10 cellular contexts compared by ENCODE assay signal in the genomic region with DNA sequence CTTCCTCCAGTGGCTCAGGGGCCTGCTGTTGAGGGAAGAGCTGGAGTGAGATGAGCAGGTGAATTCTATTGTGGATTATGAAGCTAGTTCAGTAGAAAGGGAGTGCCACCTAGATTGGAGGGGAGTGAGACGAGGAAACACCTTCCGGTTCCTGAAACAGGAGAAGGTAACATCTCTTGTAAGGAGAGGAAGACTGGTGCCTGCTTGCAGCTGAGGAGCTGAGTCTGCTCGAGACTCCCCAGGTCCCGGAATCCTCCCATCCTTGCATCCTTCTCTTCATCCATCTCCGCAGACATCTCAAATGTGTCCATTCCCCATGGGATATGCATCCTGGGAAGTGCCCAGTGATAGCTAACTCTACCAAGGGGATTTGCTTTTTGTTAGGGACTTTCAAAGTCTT.
"Had no signal": no experiment of that assay in that cellular context is flagged by ENCODE, and none has a peak within 500 bp of the region (broad histone marks: within the 10 kb centered on the region; RNA-seq: fewer than 3 reads in every experiment).

No MANE protein-coding gene starts in this region.

- FAIRE-seq: H54 had no signal

- H3K9ac ChIP-seq: GM23248 had no signal

- H3K4me3 ChIP-seq: GM23248, GM23338, HAP-1 had no signal

- H3K9me3 ChIP-seq: HAP-1 had no signal

- H2AFZ ChIP-seq: GM23248, GM23338 had no signal

- H3K4me2 ChIP-seq: GM23338 had no signal

- H3K4me1 ChIP-seq: HAP-1 had no signal

- DNase-seq: GM23248, GOT3, H7, H9, HCEC 1CT, HFFc6 had no signal

- H3K36me3 ChIP-seq: HAP-1 had no signal

- ATAC-seq: GM23338, HCT116 had no signal
